8 cellular contexts compared by ENCODE assay signal in genomic region chr12:57725851-57726150, GRCh38. TPM values are rescaled to one million over a fixed set of nuclear protein-coding genes. Genes with fewer than 3 reads are reported as not detected.
DNase-seq lines count a peak whose midpoint lies in the region; ATAC-seq and TF ChIP-seq lines count a peak whose summit lies in the region.

No MANE protein-coding gene starts in this region.

- TF ChIP-seq RAD21 in SK-N-SH (IDR thresholded peaks at IDR 0.05; ENCODE audit: low read length) = no peak

- 19% methylated on average over 7 of the region's 10 CpGs for WGBS in SK-N-SH (ENCODE audit: low lambda C conversion rate)
- 8 to 18% methylated on average over 9 to 10 of the region's 10 CpGs for WGBS in lower leg skin, 2 donors

- TF ChIP-seq CTCF in SK-N-SH (IDR thresholded peaks at IDR 0.05) (no peak), breast epithelium (IDR thresholded peaks at IDR 0.05) (no peak), lower leg skin (IDR thresholded peaks at IDR 0.05) (no peak), tibial artery (IDR thresholded peaks at IDR 0.05) (no peak)

- H3K36me3 ChIP-seq in SK-N-SH (replicated peaks in 1 of 2; ENCODE audit: control insufficient read depth in 1 of 2, insufficient read depth in 2 of 2, low read length in 1 of 2) = peaks cover 3 to 22% of the 10 kb centered on the region in 2 experiments
- H3K36me3 ChIP-seq in breast epithelium = no peaks in the 10 kb centered on the region
- peaks cover under 1 to 15% (median 9%) of the 10 kb centered on the region in 3 donors for H3K36me3 ChIP-seq in tibial artery

- CTCF ChIA-PET in SK-N-SH (lab: Yijun Ruan, JAX) = interaction anchor here (0.6 to 9.4 kb wide), 31 partner anchors 10 to 487 kb away, joined by 3 to 133 read pairs (median 4); partner anchors contain the start of genes AGAP2, B4GALNT1, CDK4 and EEF1AKMT3

- H3K4me3 ChIP-seq in SK-N-SH (ENCODE audit: low read depth in 2 of 2, low read length in 1 of 2) (peak overlapping the region; percentile 76 to 79), breast epithelium (peak overlapping the region; percentile 57 to 86 (median 82)), lower leg skin (ENCODE audit: low read depth, poor library complexity, severe bottlenecking) (peak overlapping the region; percentile 76), tibial artery (peak overlapping the region; percentile 62 to 86)

- H3K79me2 ChIP-seq in SK-N-SH (ENCODE audit: insufficient read depth) = no peaks in the 10 kb centered on the region

- H2AFZ ChIP-seq in SK-N-SH (ENCODE audit: low read depth) = peak overlapping the region; percentile 89; the same call in 1 of the 2 replicates

- ATAC-seq in SK-N-SH treated with all-trans-retinoic acid at 6 μM for 48 hours (no peak), GM21526 (IDR thresholded peaks at IDR 0.05; ENCODE audit: low FRiP score, unreplicated experiment) (no peak), HG02678 (IDR thresholded peaks at IDR 0.05; ENCODE audit: unreplicated experiment) (no peak)

- H3K4me2 ChIP-seq in SK-N-SH = peak overlapping the region; percentile 85

- TF ChIP-seq EP300 in SK-N-SH (IDR thresholded peaks at IDR 0.05; ENCODE audit: borderline replicate concordance in 1 of 2, low read depth in 1 of 2, low read length in 1 of 2) = no peak

- POLR2A ChIA-PET in SK-N-SH (lab: Yijun Ruan, JAX) = interaction anchor here (0.5 to 3.6 kb wide), 4 partner anchors 10 to 115 kb away, joined by 3 to 21 read pairs (median 10); partner anchors contain the start of genes ARHGEF25 and TSPAN31

- H3K27me3 ChIP-seq in SK-N-SH (ENCODE audit: insufficient read depth) (no peaks in the 10 kb centered on the region), breast epithelium (no peaks in the 10 kb centered on the region), tibial artery (peaks cover 0 to 28% of the 10 kb centered on the region in 2 donors)

- TF ChIP-seq POLR2A in breast epithelium (IDR thresholded peaks at IDR 0.05) (no peak), lower leg skin (IDR thresholded peaks at IDR 0.05) (no peak)

- H3K4me1 ChIP-seq in SK-N-SH (ENCODE audit: control insufficient read depth in 1 of 2, insufficient read depth in 2 of 2, low read depth in 1 of 2, low read length in 1 of 2) = peaks cover 0 to 8% of the 10 kb centered on the region in 2 experiments; a peak in 1 of 4 replicates
- peaks cover 0 to 5% of the 10 kb centered on the region in 2 donors for H3K4me1 ChIP-seq in breast epithelium
- peaks cover 0 to 19% (median 15%) of the 10 kb centered on the region in 4 donors for H3K4me1 ChIP-seq in tibial artery

- H3F3A ChIP-seq in SK-N-SH (replicated peaks; ENCODE audit: insufficient read depth) = peaks cover 18% of the 10 kb centered on the region

- no peaks in the 10 kb centered on the region for H3K9me2 ChIP-seq in SK-N-SH

- H3K9me3 ChIP-seq in SK-N-SH (no peaks in the 10 kb centered on the region), breast epithelium (no peaks in the 10 kb centered on the region), tibial artery (no peaks in the 10 kb centered on the region)

- peak overlapping the region; percentile 82; the same call in 1 of the 2 replicates for H3K9ac ChIP-seq in SK-N-SH

- DNase-seq in SK-N-SH = no peak
- no peak for DNase-seq in breast epithelium (ENCODE audit: low spot score in 2 of 2)
- DNase-seq in lower leg skin (ENCODE audit: low spot score in 2 of 2) = no peak
- no peak for DNase-seq in tibial artery
- no peak for DNase-seq in COR-L47 (lab: John Stamatoyannopoulos, UW)

- intact Hi-C loops in breast epithelium (cut with DNase I; ENCODE audit: low total_unique reads) = no loop called here
- intact Hi-C loops in lower leg skin (cut with DNase I; ENCODE audit: low total_unique reads) = no loop called here
- intact Hi-C loops in tibial artery (cut with DNase I; ENCODE audit: low total_unique reads) = loop anchor here (10.0 kb wide), 1 partner anchor 179 kb away; no protein-coding TSS in a partner anchor

- H3K27ac ChIP-seq in SK-N-SH (ENCODE audit: low read depth in 2 of 2, low read length in 1 of 2) (no peak overlapping the region; a peak in 1 of 4 replicates), breast epithelium (peak overlapping the region; percentile 80 to 91), tibial artery (peak overlapping the region in 1 of 2 donors; percentile 65)

- no peaks in the 10 kb centered on the region for H4K20me1 ChIP-seq in SK-N-SH (ENCODE audit: insufficient read depth)

TF ChIP-seq in SK-N-SH, 30 proteins besides CTCF, POLR2A, EP300 and RAD21 (continues in another document):
- TF ChIP-seq TAF1 (IDR thresholded peaks at IDR 0.05; ENCODE audit: borderline replicate concordance, low read depth, low read length) (no peak), ZBTB33 (IDR thresholded peaks at IDR 0.05; ENCODE audit: borderline replicate concordance, low read depth) (no peak), JUND (IDR thresholded peaks at IDR 0.05) (no peak), RXRA (IDR thresholded peaks at IDR 0.05; ENCODE audit: borderline replicate concordance, low read depth) (no peak), RCOR1 (IDR thresholded peaks at IDR 0.05; ENCODE audit: low read length) (no peak), TCF12 (IDR thresholded peaks at IDR 0.05) (no peak), CHD2 (IDR thresholded peaks at IDR 0.05; ENCODE audit: low read length, partially characterized antibody) (no peak), TEAD4 (IDR thresholded peaks at IDR 0.05; ENCODE audit: borderline replicate concordance, insufficient read depth) (no peak)

TF ChIP-seq in SK-N-SH treated with all-trans-retinoic acid at 6 μM for 48 hours, 23 proteins besides CTCF, POLR2A, EP300 and RAD21:
- TF ChIP-seq ARNTL (CRISPR knock-in tag; IDR thresholded peaks at IDR 0.05; ENCODE audit: borderline replicate concordance, low read depth) = no peak
- no peak for TF ChIP-seq CSRNP3 (CRISPR knock-in tag; IDR thresholded peaks at IDR 0.05)

RNA-seq across cellular contexts. Expression of gene AGAP2, which starts 12.7 kb away (rescaled TPM):
- polyA plus RNA-seq in SK-N-SH (2012; rRNA removed) = 3.9 and 5.2 TPM in 2 replicates
- 1.7 and 2.9 TPM in 2 replicates for polyA plus RNA-seq in SK-N-SH (2012; cell fraction: cytosol; rRNA removed)
- polyA plus RNA-seq in SK-N-SH (2012; cell fraction: nucleus; rRNA removed) = 19.2 and 24.6 TPM in 2 replicates
- total RNA-seq in breast epithelium (1 to 10 TPM; 1.2 to 1.8 (median 1.6) TPM), lower leg skin (1 to 10 TPM in 3 of 4 donors, under 1 TPM in 1; 0.55 to 1.6 (median 1.3) TPM)

RNA-seq across cellular contexts. Expression of gene TSPAN31, which starts 19.0 kb away (rescaled TPM):
- polyA plus RNA-seq in SK-N-SH (2012; rRNA removed) = 36.8 and 42.8 TPM in 2 replicates
- polyA plus RNA-seq in SK-N-SH (2012; cell fraction: cytosol; rRNA removed) = 41.5 and 44.8 TPM in 2 replicates
- polyA plus RNA-seq in SK-N-SH (2012; cell fraction: nucleus; rRNA removed) = 21.8 and 54.2 TPM in 2 replicates
- total RNA-seq in breast epithelium (100 to 1,000 TPM in 1 of 3 donors, 10 to 100 TPM in 2; 55.5 to 107 (median 73.1) TPM), lower leg skin (10 to 100 TPM; 44.9 to 76.4 (median 54.7) TPM)

RNA-seq across cellular contexts. Expression of gene CDK4, which starts 26.3 kb away (rescaled TPM):
- 324 and 395 TPM in 2 replicates for polyA plus RNA-seq in SK-N-SH (2012; rRNA removed)
- 245 and 311 TPM in 2 replicates for polyA plus RNA-seq in SK-N-SH (2012; cell fraction: cytosol; rRNA removed)
- polyA plus RNA-seq in SK-N-SH (2012; cell fraction: nucleus; rRNA removed) = 189 and 210 TPM in 2 replicates
- total RNA-seq in breast epithelium (100 to 1,000 TPM; 105 to 136 (median 109) TPM), lower leg skin (10 to 100 TPM; 38.5 to 77.4 (median 54.6) TPM)

RNA-seq across cellular contexts. Expression of gene MARCHF9, which starts 29.1 kb away (rescaled TPM):
- 21.2 and 24.2 TPM in 2 replicates for polyA plus RNA-seq in SK-N-SH (2012; rRNA removed)
- polyA plus RNA-seq in SK-N-SH (2012; cell fraction: cytosol; rRNA removed) = 11.5 and 17.1 TPM in 2 replicates
- polyA plus RNA-seq in SK-N-SH (2012; cell fraction: nucleus; rRNA removed) = 37.4 and 43.9 TPM in 2 replicates
- 1 to 10 TPM; 6.9 to 9.8 (median 7.5) TPM for total RNA-seq in breast epithelium
- total RNA-seq in lower leg skin = 10 to 100 TPM; 10.6 to 16.6 (median 12.8) TPM

RNA-seq across cellular contexts. Expression of gene OS9, which starts 31.9 kb away (rescaled TPM):
- 280 and 362 TPM in 2 replicates for polyA plus RNA-seq in SK-N-SH (2012; rRNA removed)
- polyA plus RNA-seq in SK-N-SH (2012; cell fraction: cytosol; rRNA removed) = 176 and 275 TPM in 2 replicates
- polyA plus RNA-seq in SK-N-SH (2012; cell fraction: nucleus; rRNA removed) = 378 and 386 TPM in 2 replicates
- 100 to 1,000 TPM; 184 to 431 (median 213) TPM for total RNA-seq in breast epithelium
- total RNA-seq in lower leg skin = 100 to 1,000 TPM; 195 to 265 (median 205) TPM

Comparison
In these comparisons a context has a peak if more than half of its experiments do, and no peak if none do; other contexts are left out.
1. H3K27ac ChIP-seq: peak in breast epithelium (2 of 2); none in SK-N-SH (0 of 2).
2. Peak in every context shown above with its lines, with median percentiles within 50 percentile points of each other: H3K4me3 ChIP-seq.